ENCODE assay signal across 32 cellular contexts in genomic region chr19:15506074-15506565, GRCh38. TPM values are rescaled to one million over a fixed set of nuclear protein-coding genes. Genes with fewer than 3 reads are reported as not detected.
"Had no signal": no experiment of that assay in that cellular context is flagged by ENCODE, and none has a peak within 500 bp of the region (broad histone marks: within the 10 kb centered on the region; RNA-seq: fewer than 3 reads in every experiment).

No MANE protein-coding gene starts in this region.

- H3K9me3 ChIP-seq: adrenal gland, breast epithelium had no signal

- H3K4me3 ChIP-seq: adrenal gland, breast epithelium, MG63, SK-N-MC had no signal

- DNase-seq: activated B cell treated with CpG ODN at 0.5 μM for 24 hours; activated CD4-positive, alpha-beta memory T cell treated with anti-CD3 and anti-CD28 coated beads, Interleukin-2, amount 10 ng/mL, durations not matched to agents 7 days and 5 days; activated CD4-positive, alpha-beta T cell treated with anti-CD3 and anti-CD28 coated beads for 1 hour; activated CD4-positive, alpha-beta T cell treated with anti-CD3 and anti-CD28 coated beads, Interleukin-2, amount 50 U/mL, for 1 hour; activated CD8-positive, alpha-beta memory T cell treated with anti-CD3 and anti-CD28 coated beads, Interleukin-2, amount 50 U/mL, for 4 hours; activated naive CD4-positive, alpha-beta T cell treated with anti-CD3 and anti-CD28 coated beads, Interleukin-2, amount 50 U/mL, for 16 hours; activated naive CD8-positive, alpha-beta T cell treated with anti-CD3 and anti-CD28 coated beads, Interleukin-2, amount 10 ng/mL, durations not matched to agents 7 days and 5 days; activated T-cell treated with anti-CD3 and anti-CD28 coated beads, Interleukin-2, amount 50 U/mL, for 1 hour; adrenal gland; anterior cingulate cortex; caudate nucleus; MG63; MV-4-11; NCI-H1092 treated with DMSO at 0.1 percent for 48 hours; NCI-H1417 treated with DMSO at 0.1 percent for 48 hours; NCI-H1694; NCI-H2029; NCI-H2107; NCI-H2171 treated with DMSO at 0.1 percent for 48 hours; NCI-H345; NCI-H510A treated with DMSO at 0.1 percent for 48 hours; NCI-H69; NK-92 treated with Interleukin-12 subunit alpha and Interleukin-12 subunit beta, amount 100 ng/mL, for 24 hours; RPMI8226; T-cell; T-helper 2 cell; T1000 had no signal

- H3K27ac ChIP-seq: adrenal gland, breast epithelium, SK-N-MC had no signal

- FAIRE-seq: TTC549 had no signal

- ATAC-seq: Panc1, Right ventricle myocardium inferior, T-cell had no signal

- H3K36me3 ChIP-seq: adrenal gland, breast epithelium, MG63 had no signal

- H3K4me1 ChIP-seq: adrenal gland had no signal

RNA-seq across cellular contexts. Expression of gene CYP4F22, which starts 2.2 kb away (rescaled TPM):
- total RNA-seq: activated B cell treated with CpG ODN at 0.5 μM for 24 hours, Right ventricle myocardium inferior had no signal
- polyA plus RNA-seq: adrenal gland had no signal

RNA-seq across cellular contexts. Expression of gene PGLYRP2, which starts 26.8 kb away (rescaled TPM):
- total RNA-seq: activated B cell treated with CpG ODN at 0.5 μM for 24 hours, adrenal gland, Right ventricle myocardium inferior had no signal
- polyA plus RNA-seq: adrenal gland had no signal
